ENCODE assay signal across 14 cellular contexts in genomic region chr9:81028504-81028903, GRCh38.
A peak's percentile ranks its signal among the peaks of the same experiment; 100 is the strongest.
DNase-seq lines count a peak whose midpoint lies in the region; ATAC-seq and TF ChIP-seq lines count a peak whose summit lies in the region.
"Had no signal": no experiment of that assay in that cellular context is flagged by ENCODE, and none has a peak within 500 bp of the region (broad histone marks: within the 10 kb centered on the region; RNA-seq: fewer than 3 reads in every experiment).

No MANE protein-coding gene starts in this region.

- H3K4me3 ChIP-seq in AG09309 (ENCODE audit: control insufficient read depth, low read depth, low read length) (no peak overlapping the region), mammary epithelial cell (replicated peaks in 1 of 3; ENCODE audit: insufficient read depth in 1 of 3, low read depth in 2 of 3, low read length in 3 of 3) (no peak overlapping the region), left lung (no peak overlapping the region)
- H3K4me3 ChIP-seq in CD4-positive, alpha-beta memory T cell (ENCODE audit: low read length in 2 of 2) = no peak overlapping the region
- H3K4me3 ChIP-seq: left ventricle myocardium inferior, psoas muscle had no signal

- H3K36me3 Mint-ChIP-seq in CD4-positive, alpha-beta memory T cell = no peaks in the 10 kb centered on the region

- peak; percentile 33 for ATAC-seq in left lung
- no peak for ATAC-seq in HG03108 (IDR thresholded peaks at IDR 0.05; ENCODE audit: unreplicated experiment)
- ATAC-seq: psoas muscle had no signal

- H3K36me3 ChIP-seq in mammary epithelial cell (ENCODE audit: insufficient read depth, low read length) (no peaks in the 10 kb centered on the region), left lung (no peaks in the 10 kb centered on the region)
- H3K36me3 ChIP-seq in CD4-positive, alpha-beta memory T cell (ENCODE audit: insufficient read depth, low read length) = no peaks in the 10 kb centered on the region
- H3K36me3 ChIP-seq: left ventricle myocardium inferior had no signal

- H3K27ac ChIP-seq in mammary epithelial cell (ENCODE audit: insufficient read depth, low read depth, low read length) (peak overlapping the region; percentile 65), left lung (no peak overlapping the region)
- no peak overlapping the region for H3K27ac ChIP-seq in CD4-positive, alpha-beta memory T cell (ENCODE audit: low read depth, low read length)
- H3K27ac ChIP-seq: left ventricle myocardium inferior, psoas muscle had no signal

- BruUV-seq in mammary epithelial cell (replicated peaks; lab: Mats Ljungman, UMichigan) = no TSS peak

- no peaks in the 10 kb centered on the region for H3K79me2 ChIP-seq in mammary epithelial cell (ENCODE audit: insufficient read depth, low read length)

- CTCF ChIA-PET in mammary epithelial cell (lab: Charles Lee; ENCODE audit: low non-redundant PET) = no interaction called here
- CTCF ChIA-PET in CD4-positive, alpha-beta memory T cell (lab: Charles Lee; ENCODE audit: partially characterized antibody) = no interaction called here

- TF ChIP-seq CTCF in AG09309 (IDR thresholded peaks at IDR 0.05; ENCODE audit: control insufficient read depth, insufficient read depth, low read depth, low read length, missing control alignments) (no peak), mammary epithelial cell (conservative IDR thresholded peaks at IDR 0.05 in 1 of 2, IDR thresholded peaks at IDR 0.05 in 1 of 2; ENCODE audit: extremely low read depth in 1 of 2, insufficient read depth in 1 of 2, low read depth in 1 of 2, low read length in 2 of 2) (no peak), left lung (IDR thresholded peaks at IDR 0.05) (no peak)

- in situ Hi-C loops in mammary epithelial cell (cut with MboI; ENCODE audit: low sequenced_read_pairs in 2 of 2) = no loop called here

- H3K27me3 Mint-ChIP-seq in CD4-positive, alpha-beta memory T cell = no peaks in the 10 kb centered on the region
- H3K27me3 Mint-ChIP-seq: activated B cell treated with CpG ODN at 0.5 μM for 24 hours; CD4-positive, alpha-beta T cell had no signal

- H3K4me1 ChIP-seq in mammary epithelial cell (ENCODE audit: insufficient read depth, low read length) (peaks cover 34% of the 10 kb centered on the region), left lung (no peaks in the 10 kb centered on the region)
- no peaks in the 10 kb centered on the region for H3K4me1 ChIP-seq in CD4-positive, alpha-beta memory T cell (ENCODE audit: insufficient read depth, low read length)
- H3K4me1 ChIP-seq: left ventricle myocardium inferior, psoas muscle had no signal

- no peaks in the 10 kb centered on the region for H4K20me1 ChIP-seq in mammary epithelial cell (ENCODE audit: insufficient read depth, low read length)

- intact Hi-C loops in mammary epithelial cell (cut with micrococcal nuclease) (no loop called here), left lung (cut with DNase I) (no loop called here)
- intact Hi-C loops in CD4-positive, alpha-beta memory T cell (cut with micrococcal nuclease) = no loop called here

- no peak overlapping the region for H2AFZ ChIP-seq in mammary epithelial cell (ENCODE audit: low read depth, low read length)

- peak overlapping the region; percentile 43 for H3K4me2 ChIP-seq in mammary epithelial cell (ENCODE audit: insufficient read depth, low read depth, low read length)

- no peak overlapping the region for H3K9ac ChIP-seq in mammary epithelial cell (ENCODE audit: insufficient read depth, low read length)

- no peak overlapping the region for H3K4me3 Mint-ChIP-seq in CD4-positive, alpha-beta memory T cell
- H3K4me3 Mint-ChIP-seq: activated B cell treated with CpG ODN at 0.5 μM for 24 hours; CD4-positive, alpha-beta T cell had no signal

- H3K27ac Mint-ChIP-seq in CD4-positive, alpha-beta memory T cell = no peak overlapping the region
- H3K27ac Mint-ChIP-seq: activated B cell treated with CpG ODN at 0.5 μM for 24 hours; CD4-positive, alpha-beta T cell had no signal

- DNase-seq in AG09309 (ENCODE audit: low read depth) (peak; percentile 64), LHCN-M2 (ENCODE audit: low read depth) (peak; percentile 95), mammary epithelial cell (peak; percentile 96), left lung (no peak), Kasumi-1 (lab: John Stamatoyannopoulos, UW) (no peak), DMS53 treated with DMSO at 0.1 percent for 48 hours (lab: John Stamatoyannopoulos, UW; ENCODE audit: unreplicated experiment) (no peak)
- no peak for DNase-seq in CD4-positive, alpha-beta memory T cell
- DNase-seq: activated B cell treated with CpG ODN at 0.5 μM for 24 hours; activated naive CD4-positive, alpha-beta T cell treated with Interleukin-2 at 50 U/mL for 16 hours; CD4-positive, alpha-beta T cell; left ventricle myocardium inferior; NCI-H1105; psoas muscle had no signal

- 4% methylated on average over 4 of the region's 4 CpGs for WGBS in mammary epithelial cell (ENCODE audit: low coverage, missing lambda C conversion rate)

- H3K27me3 ChIP-seq in mammary epithelial cell (ENCODE audit: insufficient read depth, low read length) = no peaks in the 10 kb centered on the region
- no peaks in the 10 kb centered on the region for H3K27me3 ChIP-seq in left lung
- no peaks in the 10 kb centered on the region for H3K27me3 ChIP-seq in CD4-positive, alpha-beta memory T cell (ENCODE audit: insufficient read depth, low read length)

- dilution Hi-C loops in mammary epithelial cell (cut with HindIII; ENCODE audit: low sequenced_read_pairs) = no loop called here

- POLR2A ChIA-PET in CD4-positive, alpha-beta memory T cell (lab: Charles Lee; ENCODE audit: partially characterized antibody) = no interaction called here

- H3K4me1 Mint-ChIP-seq in CD4-positive, alpha-beta memory T cell = no peaks in the 10 kb centered on the region
- H3K4me1 Mint-ChIP-seq: activated B cell treated with CpG ODN at 0.5 μM for 24 hours had no signal

- H3K9me3 Mint-ChIP-seq in CD4-positive, alpha-beta memory T cell = peaks cover 0 to 11% (median 3%) of the 10 kb centered on the region in 8 donors
- H3K9me3 Mint-ChIP-seq: activated B cell treated with CpG ODN at 0.5 μM for 24 hours; CD4-positive, alpha-beta T cell had no signal

- no peaks in the 10 kb centered on the region for H3K9me3 ChIP-seq in mammary epithelial cell (replicated peaks; ENCODE audit: insufficient read depth, low read length)
- H3K9me3 ChIP-seq in left lung = no peaks in the 10 kb centered on the region
- H3K9me3 ChIP-seq in CD4-positive, alpha-beta memory T cell (ENCODE audit: control insufficient read depth in 1 of 2, low read length in 2 of 2) = no peaks in the 10 kb centered on the region
- H3K9me3 ChIP-seq: left ventricle myocardium inferior, psoas muscle had no signal

Comparison
In these comparisons a context has a peak if more than half of its experiments do, and no peak if none do; other contexts are left out.
1. DNase-seq: peak in AG09309 (single experiment), LHCN-M2 (single experiment) and mammary epithelial cell (single experiment); none in left lung (0 of 2), CD4-positive, alpha-beta memory T cell (0 of 5), Kasumi-1 (0 of 2) and DMS53 treated with DMSO at 0.1 percent for 48 hours (single experiment).